Comparison of ENCODE assay signal across 8 cellular contexts in genomic region chrX:110001702-110002299, GRCh38. TPM values are rescaled to one million over a fixed set of nuclear protein-coding genes. Genes with fewer than 3 reads are reported as not detected.
DNase-seq lines count a peak whose midpoint lies in the region; ATAC-seq, FAIRE-seq and TF ChIP-seq lines count a peak whose summit lies in the region.

No MANE protein-coding gene starts in this region.

- H4K20me1 ChIP-seq in K562 (replicated peaks; ENCODE audit: control insufficient read depth, insufficient read depth, low read length), result no peaks in the 10 kb centered on the region; the same call in 1 of the 2 replicates

- peak overlapping the region; percentile 83 for H3K27ac ChIP-seq in C4-2B
- H3K27ac ChIP-seq in K562 (ENCODE audit: extremely low read depth, low read depth, low read length), result peak overlapping the region; percentile 92
- H3K27ac ChIP-seq in muscle layer of colon (ENCODE audit: low read depth, low read length), result peak overlapping the region; percentile 62
- peak overlapping the region in 2 of 4 donors; percentile 66 to 86 for H3K27ac ChIP-seq in pancreas

- in situ Hi-C loops in K562 (cut with MboI), result no loop called here

- intact Hi-C loops in K562 (cut with micrococcal nuclease), result loop anchor here (5.0 kb wide), 2 partner anchors 44 to 80 kb away; no protein-coding TSS in a partner anchor
- intact Hi-C loops in pancreas (cut with DNase I), result no loop called here

- H3K9ac ChIP-seq in K562 (ENCODE audit: insufficient read depth in 1 of 2, low read depth in 2 of 2, low read length in 2 of 2), result peak overlapping the region; percentile 76 to 95
- H3K9ac ChIP-seq in muscle layer of colon (ENCODE audit: low read length), result no peak overlapping the region

- ATAC-seq in HG03378 (IDR thresholded peaks at IDR 0.05; ENCODE audit: unreplicated experiment), result peak; percentile 24
- ATAC-seq in K562, result peak; percentile 6
- ATAC-seq in pancreas, result no peak
- ATAC-seq in HG03469 (IDR thresholded peaks at IDR 0.05; ENCODE audit: unreplicated experiment), result no peak

- peaks cover 28% of the 10 kb centered on the region; the same call in 2 of the 3 replicates for H3K36me3 ChIP-seq in K562 (ENCODE audit: control insufficient read depth, insufficient read depth, low read length)
- H3K36me3 ChIP-seq in muscle layer of colon (ENCODE audit: insufficient read depth, low read length), result no peaks in the 10 kb centered on the region
- H3K36me3 ChIP-seq in pancreas, result no peaks in the 10 kb centered on the region

- BruUV-seq in K562 (replicated peaks; lab: Mats Ljungman, UMichigan), result no TSS peak

- H3K79me2 ChIP-seq in K562 (ENCODE audit: control insufficient read depth, insufficient read depth, low read length), result peaks cover 39% of the 10 kb centered on the region

- H3K27me3 ChIP-seq in K562 (ENCODE audit: control insufficient read depth in 2 of 2, insufficient read depth in 2 of 2, low read length in 2 of 2) (no peaks in the 10 kb centered on the region), muscle layer of colon (ENCODE audit: control insufficient read depth in 1 of 2, insufficient read depth in 2 of 2, low read length in 2 of 2) (peaks cover 0 to 6% of the 10 kb centered on the region in 2 donors), pancreas (peaks cover 0 to 4% (median 0%) of the 10 kb centered on the region in 4 donors)

- FAIRE-seq in K562 (lab: Jason Lieb, UNC), result no peak
- no peak for FAIRE-seq in pancreas (lab: Jason Lieb, UNC)

- WGBS in K562 (ENCODE audit: insufficient coverage, low coverage, missing lambda C conversion rate), result 0% methylated on average over 8 of the region's 13 CpGs
- 8 to 37% methylated on average over 13 of the region's 13 CpGs for WGBS in pancreas, 2 donors

- H3K4me3 ChIP-seq in K562 (peak overlapping the region; percentile 68), muscle layer of colon (ENCODE audit: low read depth in 1 of 2, low read length in 2 of 2) (peak overlapping the region in 1 of 2 donors; percentile 36), pancreas (peak overlapping the region in 2 of 4 donors; percentile 46 to 55)

- H3K9me3 ChIP-seq in K562 (replicated peaks; ENCODE audit: control insufficient read depth, insufficient read depth, low read depth, low read length) (no peaks in the 10 kb centered on the region), muscle layer of colon (ENCODE audit: low read length) (no peaks in the 10 kb centered on the region), pancreas (no peaks in the 10 kb centered on the region)

- DNase-seq in K562 (ENCODE audit: extremely low read depth in 1 of 4, low spot score in 3 of 4) (peak; percentile 27 to 66 (median 34)), anterior cingulate cortex (lab: John Stamatoyannopoulos, UW) (no peak), pancreas (no peak)
- DNase-seq in NK-92 treated with Interleukin-12 subunit alpha and Interleukin-12 subunit beta, amount 100 ng/mL, for 24 hours (lab: John Stamatoyannopoulos, UW), result no peak

- TF ChIP-seq POLR2A in K562 (conservative IDR thresholded peaks at IDR 0.05), result no peak

- H3K9me1 ChIP-seq in K562 (ENCODE audit: control insufficient read depth, insufficient read depth, low read length), result no peaks in the 10 kb centered on the region

- CTCF ChIA-PET in K562 (lab: Yijun Ruan, JAX; ENCODE audit: low intra/inter-chr PET ratio), result no interaction called here

- peak overlapping the region; percentile 81 for H3K4me2 ChIP-seq in K562 (ENCODE audit: insufficient read depth, low read length)

- POLR2A ChIA-PET in K562 (lab: Yijun Ruan, JAX), result interaction anchor here (0.6 to 1.3 kb wide), 3 partner anchors 11 to 434 kb away, joined by 5 read pairs; no protein-coding TSS in a partner anchor

- H2AFZ ChIP-seq in K562 (ENCODE audit: low read depth, low read length), result peak overlapping the region; percentile 87

- TF ChIP-seq RAD21 in K562 (CRISPR knock-in tag; conservative IDR thresholded peaks at IDR 0.05 in 1 of 2, IDR thresholded peaks at IDR 0.05 in 1 of 2), result no peak

- H3K4me1 ChIP-seq in K562 (replicated peaks in 1 of 2; ENCODE audit: control insufficient read depth in 2 of 2, insufficient read depth in 2 of 2, low read length in 2 of 2) (peaks cover 28 to 67% of the 10 kb centered on the region in 2 experiments), muscle layer of colon (ENCODE audit: insufficient read depth, low read length) (peaks cover 11% of the 10 kb centered on the region), pancreas (peaks cover 0 to 10% (median 0%) of the 10 kb centered on the region in 3 donors)

- no peak for TF ChIP-seq EP300 in K562 (IDR thresholded peaks at IDR 0.05; ENCODE audit: low read length)

- TF ChIP-seq CTCF in C4-2B (conservative IDR thresholded peaks at IDR 0.05) (no peak), K562 (IDR thresholded peaks at IDR 0.05 in 2 of 3, conservative IDR thresholded peaks at IDR 0.05 in 1 of 3; ENCODE audit: insufficient read depth in 2 of 3, low read depth in 1 of 3, low read length in 3 of 3) (no peak), pancreas (IDR thresholded peaks at IDR 0.05) (no peak)

TF ChIP-seq in K562, 482 proteins besides CTCF, POLR2A, EP300 and RAD21 (continues in another document):
- TF ChIP-seq ILF3 (IDR thresholded peaks at IDR 0.05; ENCODE audit: borderline replicate concordance) (no peak), KDM4B (IDR thresholded peaks at IDR 0.05; ENCODE audit: borderline replicate concordance in 2 of 2, low read depth in 1 of 2) (no peak), XRCC5 (IDR thresholded peaks at IDR 0.05; ENCODE audit: low read depth, low read length) (0 out of 2 replicates have a peak, but pooled peaks have one; percentile 18), LEF1 (IDR thresholded peaks at IDR 0.05) (0 out of 2 replicates have a peak, but pooled peaks have one; percentile 29), ZNF274 (IDR thresholded peaks at IDR 0.05; ENCODE audit: borderline replicate concordance, low read depth, low read length) (no peak), ZNF311 (CRISPR knock-in tag; IDR thresholded peaks at IDR 0.05) (no peak), HDAC6 (IDR thresholded peaks at IDR 0.05; ENCODE audit: low read depth, low read length) (no peak), PHB2 (IDR thresholded peaks at IDR 0.05; ENCODE audit: low read depth) (no peak), STAG1 (CRISPR knock-in tag; IDR thresholded peaks at IDR 0.05; ENCODE audit: borderline replicate concordance) (no peak), BCOR (IDR thresholded peaks at IDR 0.05) (no peak), LARP7 (IDR thresholded peaks at IDR 0.05) (no peak), POLR2G (IDR thresholded peaks at IDR 0.05; ENCODE audit: low read depth, low read length) (no peak), ZNF165 (CRISPR knock-in tag; IDR thresholded peaks at IDR 0.05; ENCODE audit: borderline replicate concordance) (no peak), ZFP91 (CRISPR knock-in tag; IDR thresholded peaks at IDR 0.05) (no peak), TBP (optimal IDR thresholded peaks at IDR 0.05; ENCODE audit: low read depth, low read length) (no peak), NR2C1 (IDR thresholded peaks at IDR 0.05) (no peak), NR2C1 (tag; IDR thresholded peaks at IDR 0.05) (peak; percentile 29; the same call in 1 of the 2 replicates), ZNF695 (CRISPR knock-in tag; IDR thresholded peaks at IDR 0.05) (no peak), SREBF2 (CRISPR knock-in tag; IDR thresholded peaks at IDR 0.05) (no peak), MED1 (CRISPR knock-in tag; IDR thresholded peaks at IDR 0.05; ENCODE audit: borderline replicate concordance) (no peak), NFATC3 (IDR thresholded peaks at IDR 0.05) (no peak), SIN3B (IDR thresholded peaks at IDR 0.05; ENCODE audit: low read depth) (no peak), NUFIP1 (IDR thresholded peaks at IDR 0.05; ENCODE audit: partially characterized antibody) (no peak), MTA1 (IDR thresholded peaks at IDR 0.05; ENCODE audit: borderline replicate concordance) (no peak), SMARCA4 (IDR thresholded peaks at IDR 0.05) (no peak)

RNA-seq across cellular contexts. Expression of gene TMEM164, which starts 1.1 kb away (rescaled TPM):
- total RNA-seq in K562 (2011; cell fraction: chromatin; rRNA removed; ENCODE audit: low replicate concordance), result 48.8 and 62.1 TPM in 2 replicates
- total RNA-seq in K562 (2011; cell fraction: nucleolus; rRNA removed), result 47.6 and 54.0 TPM in 2 replicates
- 66.5 and 89.7 TPM in 2 replicates for total RNA-seq in K562 (2011; cell fraction: nucleoplasm; rRNA removed)
- 18.3 and 44.2 TPM in 2 replicates for total RNA-seq in K562 (2014; rRNA removed)
- total RNA-seq in K562 (2014; rRNA removed; fragmentation: Illumina TruSeq; extraction: Trizol), result 24.7 and 25.4 TPM in 2 replicates
- 25.9 and 28.7 TPM in 2 replicates for total RNA-seq in K562 (2015; rRNA removed; fragmentation: Illumina TruSeq; extraction: Trizol)
- total RNA-seq in K562 (2021), result 57.3 and 58.7 TPM in 2 replicates
- 23.1 and 28.0 TPM in 2 replicates for polyA plus RNA-seq in K562 (2011; rRNA removed)
- polyA plus RNA-seq in K562 (2011; cell fraction: cytosol; rRNA removed), result 20.8 and 24.2 TPM in 2 replicates
- polyA plus RNA-seq in K562 (2011; cell fraction: nucleus; rRNA removed), result 37.8 and 51.1 TPM in 2 replicates
- polyA plus RNA-seq in K562 (2012), result 31.6 and 34.8 TPM in 2 replicates
- polyA plus RNA-seq in K562 (2014; fragmentation: Illumina TruSeq; extraction: Trizol), result 47.4 and 47.7 TPM in 2 replicates
- polyA plus RNA-seq in K562 (2014; fragmentation: Nextera tagmentation; extraction: Ambion mirVana), result 1 to 10 TPM; 2.4 to 3.0 TPM
- polyA plus RNA-seq in K562 (2014; rRNA removed), result 22.6 and 23.8 TPM in 2 replicates
- 30.1 and 30.7 TPM in 2 replicates for polyA minus RNA-seq in K562 (2011; rRNA and poly(A)+ RNA removed)
- polyA minus RNA-seq in K562 (2011; cell fraction: cytosol; rRNA and poly(A)+ RNA removed), result 30.5 and 31.7 TPM in 2 replicates
- polyA minus RNA-seq in K562 (2011; cell fraction: nucleus; rRNA and poly(A)+ RNA removed), result 22.8 and 30.3 TPM in 2 replicates
- total RNA-seq in pancreas, result 10 to 100 TPM in 5 of 6 donors, 1 to 10 TPM in 1; 8.1 to 21.3 (median 13.0) TPM
- 10 to 100 TPM in 1 of 2 donors, 1 to 10 TPM in 1; 7.3 to 11.1 TPM for polyA plus RNA-seq in pancreas

Comparison
In these comparisons a context has a peak if more than half of its experiments do, and no peak if none do; other contexts are left out.
1. ATAC-seq: peak in HG03378 (single experiment) and K562 (single experiment); none in pancreas (0 of 4) and HG03469 (single experiment).
2. DNase-seq: peak in K562 (4 of 4); none in anterior cingulate cortex (0 of 58), NK-92 treated with Interleukin-12 subunit alpha and Interleukin-12 subunit beta, amount 100 ng/mL, for 24 hours (single experiment) and pancreas (0 of 6).